Comparison of ENCODE assay signal across 8 cellular contexts in the genomic region with DNA sequence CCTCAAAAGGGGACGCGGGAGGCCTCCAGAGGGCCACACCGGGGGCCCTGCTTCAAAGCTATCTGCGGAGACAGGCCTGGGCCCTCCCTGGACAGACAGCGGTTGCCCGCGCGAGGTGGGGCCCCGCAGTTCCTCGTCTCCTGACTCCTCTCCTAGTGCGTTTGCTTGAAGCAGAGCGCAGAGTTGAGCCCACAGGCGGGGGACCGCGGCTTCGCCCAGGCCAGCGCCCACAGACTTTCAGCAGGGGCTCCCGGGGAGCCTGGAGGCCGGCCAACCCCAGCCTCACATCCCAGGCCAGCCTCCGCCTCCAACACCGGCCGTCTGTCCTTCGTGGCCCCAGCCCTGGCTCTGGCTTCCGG. TPM values are rescaled to one million over a fixed set of nuclear protein-coding genes. Genes with fewer than 3 reads are reported as not detected.
A peak's percentile ranks its signal among the peaks of the same experiment; 100 is the strongest.
DNase-seq lines count a peak whose midpoint lies in the region; ATAC-seq and TF ChIP-seq lines count a peak whose summit lies in the region.

No MANE protein-coding gene starts in this region.

- H3K27ac ChIP-seq in effector memory CD4-positive, alpha-beta T cell (ENCODE audit: insufficient read depth, low read length, poor library complexity, severe bottlenecking): no peak overlapping the region
- H3K27ac ChIP-seq in osteoblast (ENCODE audit: low read depth, low read length): peak overlapping the region; percentile 56

- peaks cover 11% of the 10 kb centered on the region for H4K20me1 ChIP-seq in osteoblast (ENCODE audit: insufficient read depth, low read length)

- peak overlapping the region; percentile 88 for H2AFZ ChIP-seq in osteoblast (ENCODE audit: low read length)

- DNase-seq in ELF-1 (ENCODE audit: low read depth, low spot score) (peak; percentile 49), osteoblast (ENCODE audit: insufficient read length, low spot score, missing footprints) (no peak), hepatic stellate cell (ENCODE audit: low spot score) (no peak), midbrain (lab: John Stamatoyannopoulos, UW) (no peak), NCI-H1930 (lab: John Stamatoyannopoulos, UW) (no peak)
- no peak for DNase-seq in effector memory CD4-positive, alpha-beta T cell

- H3K79me2 ChIP-seq in osteoblast (ENCODE audit: insufficient read depth, low read length): peaks cover 24% of the 10 kb centered on the region

- H3K4me3 ChIP-seq in effector memory CD4-positive, alpha-beta T cell (ENCODE audit: insufficient read depth, low read depth, low read length, poor library complexity, severe bottlenecking): peak overlapping the region; percentile 35
- H3K4me3 ChIP-seq in osteoblast (ENCODE audit: insufficient read depth, low read length): peak overlapping the region; percentile 84

- peak; percentile 22; the same call in 1 of the 2 replicates for TF ChIP-seq CTCF in LNCAP (IDR thresholded peaks at IDR 0.05)
- no peak for TF ChIP-seq CTCF in osteoblast (IDR thresholded peaks at IDR 0.05; ENCODE audit: extremely low read depth, low read depth, low read length)

- ATAC-seq in HG02885 (IDR thresholded peaks at IDR 0.05; ENCODE audit: poor library complexity, unreplicated experiment): no peak

- H3K4me2 ChIP-seq in osteoblast (ENCODE audit: insufficient read depth, low read length): peak overlapping the region; percentile 78

- no peaks in the 10 kb centered on the region for H3K36me3 ChIP-seq in effector memory CD4-positive, alpha-beta T cell (ENCODE audit: control insufficient read depth, insufficient read depth, low read length)
- H3K36me3 ChIP-seq in osteoblast (ENCODE audit: insufficient read depth, low read length): no peaks in the 10 kb centered on the region

- peaks cover 21% of the 10 kb centered on the region for H3K27me3 ChIP-seq in effector memory CD4-positive, alpha-beta T cell (replicated peaks; ENCODE audit: control insufficient read depth, insufficient read depth, low read length, poor library complexity, severe bottlenecking)
- H3K27me3 ChIP-seq in osteoblast (ENCODE audit: insufficient read depth, low read length): no peaks in the 10 kb centered on the region

- H3K4me1 ChIP-seq in effector memory CD4-positive, alpha-beta T cell (ENCODE audit: control insufficient read depth, insufficient read depth, low read length, poor library complexity, severe bottlenecking): peaks cover 12% of the 10 kb centered on the region
- H3K4me1 ChIP-seq in osteoblast (ENCODE audit: insufficient read depth, low read length): no peaks in the 10 kb centered on the region

- no peaks in the 10 kb centered on the region for H3K9me3 ChIP-seq in effector memory CD4-positive, alpha-beta T cell (ENCODE audit: control insufficient read depth, low read length)
- H3K9me3 ChIP-seq in osteoblast (ENCODE audit: low read depth, low read length): no peaks in the 10 kb centered on the region

RNA-seq across cellular contexts. Expression of gene ADAMTS7, which starts 0.5 kb away (rescaled TPM):
- total RNA-seq in osteoblast: 32.4 and 34.0 TPM in 2 replicates
